31 cellular contexts compared by ENCODE assay signal in genomic region chr6:144395835-144396234, GRCh38.
"Had no signal": no experiment of that assay in that cellular context is flagged by ENCODE, and none has a peak within 500 bp of the region (broad histone marks: within the 10 kb centered on the region; RNA-seq: fewer than 3 reads in every experiment).

No MANE protein-coding gene starts in this region.

- FAIRE-seq: bronchial epithelial cell, colon, pancreas had no signal

- ATAC-seq: activated CD4-positive, CD25-positive, alpha-beta regulatory T cell treated with anti-CD3 and anti-CD28 coated beads, Interleukin-2, amount 50 U/mL, for 24 hours; activated T-helper 17 cell treated with anti-CD3 and anti-CD28 coated beads, Interleukin-2, amount 50 U/mL, for 72 hours; gastrocnemius medialis; mucosa of descending colon; pancreas; sciatic nerve; stimulated activated effector memory CD8-positive, alpha-beta T cell treated with anti-CD3 and anti-CD28 coated beads, Interleukin-12 subunit alpha, Interleukin-12 subunit beta, amount 100 ng/mL, for 72 hours had no signal

- H3K27ac ChIP-seq: gastrocnemius medialis, left ventricle myocardium inferior, pancreas, prostate gland, WERI-Rb-1 had no signal

- DNase-seq: activated CD4-positive, alpha-beta memory T cell treated with anti-CD3 and anti-CD28 coated beads, Interleukin-2, amount 10 ng/mL, durations not matched to agents 7 days and 5 days; activated CD4-positive, alpha-beta T cell treated with anti-CD3 and anti-CD28 coated beads for 48 hours; activated CD8-positive, alpha-beta memory T cell treated with anti-CD3 and anti-CD28 coated beads, Interleukin-2, amount 50 U/mL, for 48 hours; activated gamma-delta T cell treated with Interleukin-2 at 50 U/mL for 16 hours; activated naive CD4-positive, alpha-beta T cell treated with anti-CD3 and anti-CD28 coated beads, Interleukin-2, amount 50 U/mL, for 16 hours; activated T-cell treated with anti-CD3 and anti-CD28 coated beads, Interleukin-2, amount 50 U/mL, for 24 hours; effector memory CD4-positive, alpha-beta T cell; erythroblast; gastrocnemius medialis; glutamatergic neuron; islet precursor cell; left ventricle myocardium inferior; mucosa of descending colon; pancreas; retina; stimulated activated CD4-positive, alpha-beta T cell treated with anti-CD3 and anti-CD28 coated beads, Interleukin-12 subunit alpha, Interleukin-12 subunit beta, amount 100 ng/mL, for 4 hours; stimulated activated CD4-positive, alpha-beta T cell treated with anti-CD3 and anti-CD28 coated beads, Interleukin-4, amount 100 ng/mL, for 1 hour; T-helper 9 cell; WERI-Rb-1 had no signal

- H3K4me1 ChIP-seq: prostate gland had no signal

- H3K36me3 ChIP-seq: gastrocnemius medialis, left ventricle myocardium inferior, pancreas, prostate gland, WERI-Rb-1 had no signal

- H3K27ac Mint-ChIP-seq: activated CD4-positive, alpha-beta memory T cell treated with anti-CD3 and anti-CD28 coated beads, Interleukin-2, amount 10 ng/mL, durations not matched to agents 7 days and 5 days; activated T-cell treated with anti-CD3 and anti-CD28 coated beads, Interleukin-2, amount 50 U/mL, for 24 hours; activated T-helper 17 cell treated with anti-CD3 and anti-CD28 coated beads, Interleukin-2, amount 50 U/mL, for 72 hours; stimulated activated effector memory CD8-positive, alpha-beta T cell treated with anti-CD3 and anti-CD28 coated beads, Interleukin-12 subunit alpha, Interleukin-12 subunit beta, amount 100 ng/mL, for 72 hours; stimulated activated naive CD8-positive, alpha-beta T cell treated with anti-CD3 and anti-CD28 coated beads, Interleukin-15, Interleukin-2, amounts not matched to agents 100 ng/mL and 50 ng/mL, for 24 hours; T-helper 1 cell treated with Interleukin-12 subunit alpha and Interleukin-12 subunit beta and Interleukin-4 antibody, amounts not matched to agents 30 μg/mL and 1 μg/mL, for 36 hours; type B pancreatic cell had no signal

- H3K27me3 Mint-ChIP-seq: activated CD4-positive, alpha-beta memory T cell treated with anti-CD3 and anti-CD28 coated beads, Interleukin-2, amount 10 ng/mL, durations not matched to agents 7 days and 5 days; activated T-cell treated with anti-CD3 and anti-CD28 coated beads, Interleukin-2, amount 50 U/mL, for 24 hours; activated T-helper 17 cell treated with anti-CD3 and anti-CD28 coated beads, Interleukin-2, amount 50 U/mL, for 72 hours; stimulated activated naive CD8-positive, alpha-beta T cell treated with anti-CD3 and anti-CD28 coated beads, Interleukin-15, Interleukin-2, amounts not matched to agents 100 ng/mL and 50 ng/mL, for 24 hours; type B pancreatic cell had no signal

- H3K4me3 Mint-ChIP-seq: activated CD4-positive, alpha-beta memory T cell treated with anti-CD3 and anti-CD28 coated beads, Interleukin-2, amount 10 ng/mL, durations not matched to agents 7 days and 5 days; activated T-cell treated with anti-CD3 and anti-CD28 coated beads, Interleukin-2, amount 50 U/mL, for 24 hours; activated T-helper 17 cell treated with anti-CD3 and anti-CD28 coated beads, Interleukin-2, amount 50 U/mL, for 72 hours; stimulated activated effector memory CD8-positive, alpha-beta T cell treated with anti-CD3 and anti-CD28 coated beads, Interleukin-12 subunit alpha, Interleukin-12 subunit beta, amount 100 ng/mL, for 72 hours; stimulated activated naive CD8-positive, alpha-beta T cell treated with anti-CD3 and anti-CD28 coated beads, Interleukin-15, Interleukin-2, amounts not matched to agents 100 ng/mL and 50 ng/mL, for 24 hours; T-helper 1 cell treated with Interleukin-12 subunit alpha and Interleukin-12 subunit beta and Interleukin-4 antibody, amounts not matched to agents 30 μg/mL and 1 μg/mL, for 36 hours; type B pancreatic cell had no signal

- H3K4me3 ChIP-seq: gastrocnemius medialis, left ventricle myocardium inferior, lung, mucosa of descending colon, pancreas, prostate gland, skin epidermis had no signal

- H3K9me3 ChIP-seq: gastrocnemius medialis, pancreas, prostate gland had no signal

- H3K27me3 ChIP-seq: gastrocnemius medialis, pancreas had no signal

- H3K36me3 Mint-ChIP-seq: stimulated activated effector memory CD8-positive, alpha-beta T cell treated with anti-CD3 and anti-CD28 coated beads, Interleukin-12 subunit alpha, Interleukin-12 subunit beta, amount 100 ng/mL, for 72 hours had no signal
